7 cellular contexts compared by ENCODE assay signal in genomic region chr22:27879923-27880322, GRCh38. TPM values are rescaled to one million over a fixed set of nuclear protein-coding genes. Genes with fewer than 3 reads are reported as not detected.
DNase-seq lines count a peak whose midpoint lies in the region; ATAC-seq and TF ChIP-seq lines count a peak whose summit lies in the region.

No MANE protein-coding gene starts in this region.

- H3K4me1 ChIP-seq in body of pancreas (peaks cover 44% of the 10 kb centered on the region), upper lobe of left lung (peaks cover 11 to 28% (median 16%) of the 10 kb centered on the region in 4 donors)

- H3K4me3 ChIP-seq in GM12864 (ENCODE audit: low read depth, low read length) (no peak overlapping the region), MG63 (no peak overlapping the region), body of pancreas (no peak overlapping the region), upper lobe of left lung (no peak overlapping the region)

- no peaks in the 10 kb centered on the region for H3K27me3 ChIP-seq in MG63
- no peaks in the 10 kb centered on the region for H3K27me3 ChIP-seq in body of pancreas
- no peaks in the 10 kb centered on the region for H3K27me3 ChIP-seq in upper lobe of left lung

- WGBS in body of pancreas, 2 donors = 87 to 100% methylated on average over 1 of the region's 1 CpG
- 94 to 100% methylated on average over 1 of the region's 1 CpG for WGBS in upper lobe of left lung, 2 donors

- TF ChIP-seq POLR2A in body of pancreas (IDR thresholded peaks at IDR 0.05) (no peak), upper lobe of left lung (IDR thresholded peaks at IDR 0.05) (no peak)

- no peak for DNase-seq in GM12864 (ENCODE audit: low read depth)
- peak; percentile 23 for DNase-seq in MG63
- DNase-seq in body of pancreas = peak in 1 of 4 donors; percentile 25
- DNase-seq in kidney glomerular epithelial cell (lab: John Stamatoyannopoulos, UW) = peak; percentile 45
- no peak for DNase-seq in upper lobe of left lung
- DNase-seq in activated CD4-positive, CD25-positive, alpha-beta regulatory T cell (lab: John Stamatoyannopoulos, UW) = no peak

- no peak overlapping the region for H3K27ac ChIP-seq in body of pancreas
- H3K27ac ChIP-seq in upper lobe of left lung = no peak overlapping the region

- TF ChIP-seq EP300 in upper lobe of left lung (IDR thresholded peaks at IDR 0.05) = no peak

- peak; percentile 69 for TF ChIP-seq CTCF in GM12864 (IDR thresholded peaks at IDR 0.05; ENCODE audit: low read depth, low read length, missing control alignments)
- TF ChIP-seq CTCF in body of pancreas (IDR thresholded peaks at IDR 0.05) = peak; percentile 15 to 46 (median 40)
- peak in 4 of 6 experiments; percentile 14 to 41 (median 36) for TF ChIP-seq CTCF in upper lobe of left lung (IDR thresholded peaks at IDR 0.05)

- intact Hi-C loops in body of pancreas (cut with DNase I) = no loop called here

- ATAC-seq in body of pancreas (peak; percentile 46), upper lobe of left lung (ENCODE audit: low FRiP score in 2 of 2) (peak; percentile 71 to 76), HG02642 (IDR thresholded peaks at IDR 0.05; ENCODE audit: poor library complexity, unreplicated experiment) (no peak)

- H3K36me3 ChIP-seq in MG63 (peaks cover 65% of the 10 kb centered on the region), body of pancreas (replicated peaks in 1 of 2; ENCODE audit: insufficient read depth in 1 of 2, low read depth in 2 of 2) (peaks cover 0 to 5% of the 10 kb centered on the region in 2 donors), upper lobe of left lung (peaks cover 0 to 10% (median 2%) of the 10 kb centered on the region in 4 donors)

- H3K9me3 ChIP-seq in MG63 (no peaks in the 10 kb centered on the region), body of pancreas (no peaks in the 10 kb centered on the region), upper lobe of left lung (no peaks in the 10 kb centered on the region)

RNA-seq across cellular contexts. Expression of gene PITPNB, which starts 39.1 kb away (rescaled TPM):
- total RNA-seq in MG63 (2014; rRNA removed; shearing (Covaris generic); ENCODE audit: low replicate concordance) = 17.5 and 27.7 TPM in 2 replicates
- 10 to 100 TPM; 21.3 to 39.6 TPM for total RNA-seq in body of pancreas
- total RNA-seq in upper lobe of left lung = 10 to 100 TPM; 26.6 to 65.9 (median 41.0) TPM

Comparison
In these comparisons a context has a peak if more than half of its experiments do, and no peak if none do; other contexts are left out.
1. DNase-seq: peak in MG63 (single experiment) and kidney glomerular epithelial cell (single experiment); none in GM12864 (single experiment), upper lobe of left lung (0 of 2) and activated CD4-positive, CD25-positive, alpha-beta regulatory T cell (0 of 4).
2. Peak in every context shown above with its lines, with median percentiles within 50 percentile points of each other: CTCF ChIP-seq.